17 cellular contexts compared by ENCODE assay signal in genomic region chrX:13048265-13048664, GRCh38. TPM values are rescaled to one million over a fixed set of nuclear protein-coding genes. Genes with fewer than 3 reads are reported as not detected.
DNase-seq lines count a peak whose midpoint lies in the region; ATAC-seq, FAIRE-seq and TF ChIP-seq lines count a peak whose summit lies in the region.
"Had no signal": no experiment of that assay in that cellular context is flagged by ENCODE, and none has a peak within 500 bp of the region (broad histone marks: within the 10 kb centered on the region; RNA-seq: fewer than 3 reads in every experiment).

No MANE protein-coding gene starts in this region.

- CTCF ChIA-PET in activated CD4-positive, alpha-beta T cell treated with anti-CD3 and anti-CD28 coated beads for 36 hours (lab: Charles Lee): interaction anchor here (1.0 kb wide), 2 partner anchors 24 to 44 kb away, joined by 3 read pairs; no protein-coding TSS in a partner anchor
- CTCF ChIA-PET in GM12878 (lab: Yijun Ruan, JAX): interaction anchor here (0.9 to 1.0 kb wide), 3 partner anchors 18 to 102 kb away, joined by 3 to 4 read pairs (median 3); no protein-coding TSS in a partner anchor

- no peaks in the 10 kb centered on the region for H3K79me2 ChIP-seq in GM12878 (ENCODE audit: control insufficient read depth, insufficient read depth, low read length)

- SMC1A ChIA-PET in GM12878 (lab: Charles Lee; ENCODE audit: uncharacterized antibody, unreplicated experiment): interaction anchor here (0.7 to 8.3 kb wide), 8 partner anchors 21 to 100 kb away, joined by 3 to 214 read pairs (median 78); no protein-coding TSS in a partner anchor

- peak; percentile 54 for FAIRE-seq in GM12878 (lab: Jason Lieb, UNC)
- FAIRE-seq: A204.1 had no signal

- H3K27ac Mint-ChIP-seq in activated CD4-positive, alpha-beta T cell treated with anti-CD3 and anti-CD28 coated beads, Interleukin-2, amount 10 ng/mL, durations not matched to agents 24 days and 14 days: peak overlapping the region; percentile 34
- H3K27ac Mint-ChIP-seq in activated CD4-positive, alpha-beta T cell treated with anti-CD3 and anti-CD28 coated beads for 36 hours: no peak overlapping the region
- H3K27ac Mint-ChIP-seq in naive thymus-derived CD8-positive, alpha-beta T cell: peak overlapping the region in 8 of 10 donors; percentile 6 to 91 (median 70)
- H3K27ac Mint-ChIP-seq: type B pancreatic cell had no signal

- H3K4me3 ChIP-seq in GM12878: no peak overlapping the region
- H3K4me3 ChIP-seq: PC-9 had no signal

- H3K27me3 ChIP-seq in GM12878 (replicated peaks in 1 of 2; ENCODE audit: control insufficient read depth in 2 of 2, insufficient read depth in 2 of 2, low read length in 1 of 2): no peaks in the 10 kb centered on the region

- no peaks in the 10 kb centered on the region for H4K20me1 ChIP-seq in GM12878 (ENCODE audit: control insufficient read depth, insufficient read depth)

- TF ChIP-seq EP300 in GM12878 (IDR thresholded peaks at IDR 0.05; ENCODE audit: borderline replicate concordance in 1 of 2, control insufficient read depth in 1 of 2, low read depth in 2 of 2, low read length in 2 of 2): no peak

- H3K9me3 Mint-ChIP-seq in activated CD4-positive, alpha-beta T cell treated with anti-CD3 and anti-CD28 coated beads, Interleukin-2, amount 10 ng/mL, durations not matched to agents 24 days and 14 days: no peaks in the 10 kb centered on the region
- peaks cover 3% of the 10 kb centered on the region for H3K9me3 Mint-ChIP-seq in activated CD4-positive, alpha-beta T cell treated with anti-CD3 and anti-CD28 coated beads for 36 hours (ENCODE audit: low read depth)
- H3K9me3 Mint-ChIP-seq in naive thymus-derived CD8-positive, alpha-beta T cell: peaks cover 0 to 5% (median 0%) of the 10 kb centered on the region in 9 donors

- no peak for TF ChIP-seq POLR2A in GM12878 (IDR thresholded peaks at IDR 0.05; ENCODE audit: low read depth, low read length)

- RAD21 ChIA-PET in GM12878 (lab: Charles Lee; ENCODE audit: unreplicated experiment): interaction anchor here (1.0 to 1.5 kb wide), 2 partner anchors 25 to 34 kb away, joined by 3 read pairs; no protein-coding TSS in a partner anchor

- BruUV-seq in GM12878 (replicated peaks; lab: Mats Ljungman, UMichigan): no TSS peak

- no peak overlapping the region for H3K9ac ChIP-seq in GM12878 (ENCODE audit: control insufficient read depth, insufficient read depth, low read length)

- ATAC-seq in activated CD4-positive, alpha-beta T cell treated with anti-CD3 and anti-CD28 coated beads for 36 hours: no peak
- ATAC-seq in GM12878: no peak
- no peak for ATAC-seq in naive thymus-derived CD8-positive, alpha-beta T cell
- ATAC-seq in HG03520 (IDR thresholded peaks at IDR 0.05; ENCODE audit: unreplicated experiment): no peak

- in situ Hi-C loops in GM12878 (cut with MboI): no loop called here

- peaks cover 37% of the 10 kb centered on the region for H3K4me1 ChIP-seq in GM12878 (ENCODE audit: control insufficient read depth, insufficient read depth, low read length)

- H3K4me3 Mint-ChIP-seq in activated CD4-positive, alpha-beta T cell treated with anti-CD3 and anti-CD28 coated beads, Interleukin-2, amount 10 ng/mL, durations not matched to agents 24 days and 14 days: no peak overlapping the region
- H3K4me3 Mint-ChIP-seq in activated CD4-positive, alpha-beta T cell treated with anti-CD3 and anti-CD28 coated beads for 36 hours: no peak overlapping the region
- H3K4me3 Mint-ChIP-seq in naive thymus-derived CD8-positive, alpha-beta T cell: peak overlapping the region in 1 of 10 donors; percentile 13
- H3K4me3 Mint-ChIP-seq: type B pancreatic cell had no signal

- H2AFZ ChIP-seq in GM12878 (ENCODE audit: control insufficient read depth, low read depth, low read length): no peak overlapping the region
- H2AFZ ChIP-seq: PC-9 had no signal

- H3K36me3 ChIP-seq in GM12878 (ENCODE audit: control insufficient read depth in 2 of 2, insufficient read depth in 2 of 2, low read length in 1 of 2): no peaks in the 10 kb centered on the region; a peak in 1 of 4 replicates

- intact Hi-C loops in activated CD4-positive, alpha-beta T cell treated with anti-CD3 and anti-CD28 coated beads, Interleukin-2, amount 10 ng/mL, durations not matched to agents 24 days and 14 days (cut with micrococcal nuclease): no loop called here
- intact Hi-C loops in activated CD4-positive, alpha-beta T cell treated with anti-CD3 and anti-CD28 coated beads for 36 hours (cut with DNase I, micrococcal nuclease): no loop called here
- intact Hi-C loops in GM12878 (cut with micrococcal nuclease; ENCODE audit: unreplicated experiment): no loop called here

- peaks cover 2% of the 10 kb centered on the region; the same call in 2 of the 3 replicates for H3K9me3 ChIP-seq in GM12878 (replicated peaks; ENCODE audit: control insufficient read depth, insufficient read depth, low read length)

- peak; percentile 34 for DNase-seq in activated CD4-positive, alpha-beta T cell treated with anti-CD3 and anti-CD28 coated beads, Interleukin-2, amount 10 ng/mL, durations not matched to agents 24 days and 14 days
- DNase-seq in activated CD4-positive, alpha-beta T cell treated with anti-CD3 and anti-CD28 coated beads for 36 hours: no peak
- DNase-seq in NCI-H1694 (lab: John Stamatoyannopoulos, UW) (peak; percentile 64), GM12878 (ENCODE audit: low read depth, low spot score) (no peak), SW480 (ENCODE audit: low spot score) (no peak), NOMO-1 treated with DMSO at 0.1 percent for 48 hours (lab: John Stamatoyannopoulos, UW; ENCODE audit: unreplicated experiment) (no peak)
- DNase-seq in naive thymus-derived CD8-positive, alpha-beta T cell: no peak
- DNase-seq: activated CD4-positive, alpha-beta T cell treated with anti-CD3 and anti-CD28 coated beads, Interleukin-2, amount 50 U/mL, for 48 hours; NCI-H2029; PC-9 had no signal

- H3K27me3 Mint-ChIP-seq in activated CD4-positive, alpha-beta T cell treated with anti-CD3 and anti-CD28 coated beads, Interleukin-2, amount 10 ng/mL, durations not matched to agents 24 days and 14 days: no peaks in the 10 kb centered on the region
- H3K27me3 Mint-ChIP-seq in activated CD4-positive, alpha-beta T cell treated with anti-CD3 and anti-CD28 coated beads for 36 hours: no peaks in the 10 kb centered on the region
- no peaks in the 10 kb centered on the region for H3K27me3 Mint-ChIP-seq in naive thymus-derived CD8-positive, alpha-beta T cell
- H3K27me3 Mint-ChIP-seq: type B pancreatic cell had no signal

- POLR2A ChIA-PET in activated CD4-positive, alpha-beta T cell treated with anti-CD3 and anti-CD28 coated beads for 36 hours (lab: Charles Lee): no interaction called here
- POLR2A ChIA-PET in GM12878 (lab: Charles Lee): interaction anchor here (0.7 to 6.5 kb wide), 3 partner anchors 18 to 41 kb away, joined by 3 to 39 read pairs (median 3); no protein-coding TSS in a partner anchor
- POLR2A ChIA-PET in naive thymus-derived CD8-positive, alpha-beta T cell (lab: Charles Lee): interaction anchor here (6.5 to 8.3 kb wide), 3 partner anchors 18 to 70 kb away, joined by 59 to 179 read pairs (median 158); partner anchors contain the start of gene TMSB4X

- H3K36me3 Mint-ChIP-seq in activated CD4-positive, alpha-beta T cell treated with anti-CD3 and anti-CD28 coated beads, Interleukin-2, amount 10 ng/mL, durations not matched to agents 24 days and 14 days (ENCODE audit: low read depth): peaks cover 6% of the 10 kb centered on the region
- H3K36me3 Mint-ChIP-seq in activated CD4-positive, alpha-beta T cell treated with anti-CD3 and anti-CD28 coated beads for 36 hours (ENCODE audit: low read depth): peaks cover 8% of the 10 kb centered on the region
- no peaks in the 10 kb centered on the region for H3K36me3 Mint-ChIP-seq in naive thymus-derived CD8-positive, alpha-beta T cell

- no peak for TF ChIP-seq CTCF in GM12878 (IDR thresholded peaks at IDR 0.05 in 2 of 3, conservative IDR thresholded peaks at IDR 0.05 in 1 of 3; ENCODE audit: control insufficient read depth in 2 of 3, extremely low read depth in 1 of 3, insufficient read depth in 1 of 3, low read depth in 3 of 3, low read length in 3 of 3)

- H3K27ac ChIP-seq in GM12878 (ENCODE audit: control insufficient read depth, insufficient read depth): no peak overlapping the region
- H3K27ac ChIP-seq: PC-9 had no signal

- TF ChIP-seq RAD21 in GM12878 (IDR thresholded peaks at IDR 0.05; ENCODE audit: insufficient read depth, low read depth, low read length): no peak

- WGBS in GM12878 (ENCODE audit: insufficient coverage, insufficient replicate concordance, low lambda C conversion rate, missing lambda C conversion rate): 36% methylated on average over 1 of the region's 1 CpG

- peaks cover 34% of the 10 kb centered on the region for H3K4me1 Mint-ChIP-seq in activated CD4-positive, alpha-beta T cell treated with anti-CD3 and anti-CD28 coated beads, Interleukin-2, amount 10 ng/mL, durations not matched to agents 24 days and 14 days
- H3K4me1 Mint-ChIP-seq in activated CD4-positive, alpha-beta T cell treated with anti-CD3 and anti-CD28 coated beads for 36 hours: peaks cover 68% of the 10 kb centered on the region
- H3K4me1 Mint-ChIP-seq in naive thymus-derived CD8-positive, alpha-beta T cell: peaks cover 7 to 68% (median 60%) of the 10 kb centered on the region in 4 donors

- H3K4me2 ChIP-seq in GM12878 (ENCODE audit: control insufficient read depth, insufficient read depth): no peak overlapping the region
- H3K4me2 ChIP-seq: PC-9 had no signal

RNA-seq across cellular contexts. Expression of gene FAM9C, which starts 3.8 kb away (rescaled TPM):
- total RNA-seq in activated CD4-positive, alpha-beta T cell treated with anti-CD3 and anti-CD28 coated beads, Interleukin-2, amount 10 ng/mL, durations not matched to agents 24 days and 14 days: not detected in 2 replicates
- total RNA-seq in activated CD4-positive, alpha-beta T cell treated with anti-CD3 and anti-CD28 coated beads for 36 hours: not detected
- total RNA-seq in GM12878 (2013; cell fraction: nucleolus; rRNA removed): 0.61 and 0.65 TPM in 2 replicates
- total RNA-seq in GM12878 (2014; rRNA removed) (not detected in 2 replicates), GM12878 (2014; rRNA removed; fragmentation: Illumina TruSeq; extraction: Trizol) (not detected in 2 replicates), GM12878 (2021) (not detected in 2 replicates)
- polyA plus RNA-seq in GM12878 (2011; ENCODE audit: low read depth): not detected
- polyA plus RNA-seq in GM12878 (2011; rRNA removed) (0.03 and 0.10 TPM in 2 replicates), GM12878 (2014; fragmentation: Illumina TruSeq; extraction: Trizol) (0.01 and 0.11 TPM in 2 replicates), GM12878 (2014; fragmentation: Nextera tagmentation; extraction: Ambion mirVana) (not detected), GM12878 (2014; rRNA removed) (0.04 TPM in 1 of 2 replicates, not detected in the other), GM12878 (2016; fragmentation: Nextera tagmentation; extraction: Ambion mirVana) (not detected)
- 0.01 TPM in 1 of 2 replicates, not detected in the other for polyA plus RNA-seq in GM12878 (2011; cell fraction: cytosol; rRNA removed)
- 0.07 and 0.10 TPM in 2 replicates for polyA plus RNA-seq in GM12878 (2011; cell fraction: nucleus; rRNA removed)
- 0.31 TPM in 1 of 2 replicates, not detected in the other for polyA plus RNA-seq in GM12878 (2012)
- polyA minus RNA-seq in GM12878 (2011; rRNA and poly(A)+ RNA removed): not detected in 2 replicates
- not detected in 2 replicates for polyA minus RNA-seq in GM12878 (2011; cell fraction: cytosol; rRNA and poly(A)+ RNA removed)
- not detected in 2 replicates for polyA minus RNA-seq in GM12878 (2011; cell fraction: nucleus; rRNA and poly(A)+ RNA removed)
- not detected for total RNA-seq in naive thymus-derived CD8-positive, alpha-beta T cell
- polyA plus RNA-seq in naive thymus-derived CD8-positive, alpha-beta T cell: not detected
- total RNA-seq: dermis microvascular lymphatic vessel endothelial cell; lower leg skin; osteocyte; PC-9; T-helper 2 cell treated with Interferon-gamma antibody and Interleukin-4, amounts not matched to agents 100 ng/mL and 5 ng/mL, for 36 hours had no signal

Comparison
In these comparisons a context has a peak if more than half of its experiments do, and no peak if none do; other contexts are left out.
1. DNase-seq: peak in activated CD4-positive, alpha-beta T cell treated with anti-CD3 and anti-CD28 coated beads, Interleukin-2, amount 10 ng/mL, durations not matched to agents 24 days and 14 days (single experiment) and NCI-H1694 (single experiment); none in activated CD4-positive, alpha-beta T cell treated with anti-CD3 and anti-CD28 coated beads for 36 hours (single experiment), GM12878 (single experiment), naive thymus-derived CD8-positive, alpha-beta T cell (0 of 10), SW480 (single experiment) and NOMO-1 treated with DMSO at 0.1 percent for 48 hours (single experiment).